ENCODE assay signal across 1 cellular context in genomic region chr12:108327621-108328371, GRCh38.
TF ChIP-seq lines count a peak whose summit lies in the region.

No MANE protein-coding gene starts in this region.

TF ChIP-seq in H1, 55 proteins besides CTCF, POLR2A, EP300 and RAD21:
- no peak for TF ChIP-seq EZH2 (IDR thresholded peaks at IDR 0.05; ENCODE audit: low read depth, low read length, severe bottlenecking)
- TF ChIP-seq CHD1 (IDR thresholded peaks at IDR 0.05; ENCODE audit: low read depth, low read length): no peak
- TF ChIP-seq CHD2 (IDR thresholded peaks at IDR 0.05; ENCODE audit: low read length): no peak
- no peak for TF ChIP-seq CTBP2 (IDR thresholded peaks at IDR 0.05; ENCODE audit: borderline replicate concordance, insufficient read depth, insufficient read length, low read length)
- TF ChIP-seq SRF (IDR thresholded peaks at IDR 0.05; ENCODE audit: low read depth, low read length): no peak
- TF ChIP-seq TCF12 (IDR thresholded peaks at IDR 0.05; ENCODE audit: low read depth, low read length): no peak
- TF ChIP-seq POLR2AphosphoS5 (IDR thresholded peaks at IDR 0.05; ENCODE audit: low read depth, low read length): no peak
- no peak for TF ChIP-seq KDM1A (IDR thresholded peaks at IDR 0.05; ENCODE audit: borderline replicate concordance, low read length)
- no peak for TF ChIP-seq SUZ12 (IDR thresholded peaks at IDR 0.05; ENCODE audit: low read length)
- no peak for TF ChIP-seq JUN (IDR thresholded peaks at IDR 0.05; ENCODE audit: low read depth, low read length)
- TF ChIP-seq GABPA (IDR thresholded peaks at IDR 0.05; ENCODE audit: borderline replicate concordance, insufficient read depth, low read length): no peak
- no peak for TF ChIP-seq ASH2L (IDR thresholded peaks at IDR 0.05; ENCODE audit: low read length)
- no peak for TF ChIP-seq NANOG (IDR thresholded peaks at IDR 0.05; ENCODE audit: insufficient read depth, low read depth, low read length, poor library complexity, severe bottlenecking)
- no peak for TF ChIP-seq BCL11A (IDR thresholded peaks at IDR 0.05; ENCODE audit: low read depth in 2 of 2, low read length in 2 of 2)
- TF ChIP-seq GTF2F1 (IDR thresholded peaks at IDR 0.05; ENCODE audit: borderline replicate concordance, low read depth, low read length): no peak
- no peak for TF ChIP-seq CHD7 (IDR thresholded peaks at IDR 0.05; ENCODE audit: insufficient replicate concordance, low read length)
